In the genomic region with DNA sequence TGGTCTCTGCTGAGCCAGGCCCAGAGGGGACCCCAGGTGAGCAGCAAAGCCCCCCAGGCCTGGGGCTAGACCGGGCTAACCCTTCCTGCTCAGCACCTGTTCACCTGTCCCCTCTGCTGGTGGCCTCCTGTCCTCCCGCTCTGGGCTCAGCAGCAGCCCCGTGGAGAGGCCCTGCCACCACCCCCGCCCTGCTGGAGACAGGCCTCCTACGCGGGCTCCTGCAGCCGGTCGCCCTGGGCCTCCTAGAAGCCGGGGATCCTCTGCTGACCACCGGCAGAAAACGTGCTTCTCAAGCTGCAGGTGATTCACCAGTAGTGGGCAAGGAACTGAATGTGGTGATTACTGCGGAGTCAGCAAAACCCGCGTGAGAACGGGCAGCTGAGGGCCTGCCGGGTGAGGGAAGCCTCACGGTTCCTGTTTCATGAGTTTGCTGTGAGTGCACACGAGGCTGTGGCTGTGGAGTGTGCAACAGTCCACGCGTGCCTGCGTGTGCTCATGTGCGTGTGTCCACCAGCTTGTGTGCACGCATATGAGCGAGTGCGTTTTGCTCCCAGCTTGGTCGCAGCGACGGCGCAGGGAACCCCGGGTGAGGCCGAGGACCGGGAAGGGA, we compare ENCODE assay signal across 8 cellular contexts. TPM values are rescaled to one million over a fixed set of nuclear protein-coding genes. Genes with fewer than 3 reads are reported as not detected.
DNase-seq lines count a peak whose midpoint lies in the region; ATAC-seq and TF ChIP-seq lines count a peak whose summit lies in the region.

No MANE protein-coding gene starts in this region.

- no peaks in the 10 kb centered on the region for H3K36me3 ChIP-seq in parathyroid adenoma (ENCODE audit: control insufficient read depth, insufficient read depth, low read length)

- peak overlapping the region; percentile 59 for H3K4me3 ChIP-seq in parathyroid adenoma (ENCODE audit: low read depth, low read length)

- H3K9me3 Mint-ChIP-seq in IgD-negative memory B cell (no peaks in the 10 kb centered on the region), glutamatergic neuron (ENCODE audit: unreplicated experiment) (peaks cover 17% of the 10 kb centered on the region)
- H3K9me3 Mint-ChIP-seq in activated T-cell treated with anti-CD3 and anti-CD28 coated beads, Interleukin-2, amount 50 U/mL, for 4 hours, result no peaks in the 10 kb centered on the region

- no peaks in the 10 kb centered on the region for H3K9me3 ChIP-seq in parathyroid adenoma (ENCODE audit: control insufficient read depth, low read length)

- no peak for TF ChIP-seq CTCF in glutamatergic neuron (IDR thresholded peaks at IDR 0.05; ENCODE audit: partially characterized antibody, unreplicated experiment)
- no peak for TF ChIP-seq CTCF in parathyroid adenoma (IDR thresholded peaks at IDR 0.05)

- peaks cover 12% of the 10 kb centered on the region for H3K4me1 ChIP-seq in parathyroid adenoma

- H3K4me3 Mint-ChIP-seq in IgD-negative memory B cell, result peak overlapping the region; percentile 54 to 85 (median 82)
- H3K4me3 Mint-ChIP-seq in activated T-cell treated with anti-CD3 and anti-CD28 coated beads, Interleukin-2, amount 50 U/mL, for 4 hours, result peak overlapping the region; percentile 74
- peak overlapping the region; percentile 42 for H3K4me3 Mint-ChIP-seq in glutamatergic neuron (ENCODE audit: unreplicated experiment)

- H3K4me1 Mint-ChIP-seq in IgD-negative memory B cell, result peaks cover 12 to 15% (median 14%) of the 10 kb centered on the region in 3 donors
- H3K4me1 Mint-ChIP-seq in activated T-cell treated with anti-CD3 and anti-CD28 coated beads, Interleukin-2, amount 50 U/mL, for 4 hours (ENCODE audit: low read depth), result peaks cover 24% of the 10 kb centered on the region
- H3K4me1 Mint-ChIP-seq in glutamatergic neuron (ENCODE audit: low read depth, unreplicated experiment), result peaks cover 8% of the 10 kb centered on the region

- peak overlapping the region; percentile 60 for H2AFZ ChIP-seq in parathyroid adenoma

- H3K27me3 Mint-ChIP-seq in IgD-negative memory B cell (peaks cover 24% of the 10 kb centered on the region), glutamatergic neuron (ENCODE audit: unreplicated experiment) (peaks cover 8% of the 10 kb centered on the region)
- H3K27me3 Mint-ChIP-seq in activated T-cell treated with anti-CD3 and anti-CD28 coated beads, Interleukin-2, amount 50 U/mL, for 4 hours (ENCODE audit: low read depth), result peaks cover 2% of the 10 kb centered on the region

- no peaks in the 10 kb centered on the region for H3K27me3 ChIP-seq in parathyroid adenoma (ENCODE audit: control insufficient read depth, insufficient read depth, low read length)

- DNase-seq in AG20443 (ENCODE audit: low spot score) (peak; percentile 66), glutamatergic neuron (peak; percentile 40), epidermal melanocyte (ENCODE audit: insufficient read length, low spot score) (no peak)
- DNase-seq in activated T-cell treated with anti-CD3 and anti-CD28 coated beads, Interleukin-2, amount 50 U/mL, for 4 hours, result no peak

- H3K9ac ChIP-seq in parathyroid adenoma, result no peak overlapping the region

- H3K4me2 ChIP-seq in parathyroid adenoma (ENCODE audit: low read length), result peak overlapping the region; percentile 76

- H3K27ac Mint-ChIP-seq in IgD-negative memory B cell, result peak overlapping the region in 2 of 3 donors; percentile 12 to 19
- H3K27ac Mint-ChIP-seq in glutamatergic neuron (ENCODE audit: unreplicated experiment), result no peak overlapping the region

- H3K79me2 ChIP-seq in parathyroid adenoma, result no peaks in the 10 kb centered on the region

- no peak overlapping the region for H3K27ac ChIP-seq in parathyroid adenoma

- ATAC-seq in activated T-cell treated with anti-CD3 and anti-CD28 coated beads, Interleukin-2, amount 50 U/mL, for 4 hours, result peak; percentile 34 to 49
- no peak for ATAC-seq in HG02938 (IDR thresholded peaks at IDR 0.05; ENCODE audit: unreplicated experiment)
- ATAC-seq in HG03025 (IDR thresholded peaks at IDR 0.05; ENCODE audit: low FRiP score, unreplicated experiment), result no peak

- H3K36me3 Mint-ChIP-seq in IgD-negative memory B cell (no peaks in the 10 kb centered on the region), glutamatergic neuron (ENCODE audit: unreplicated experiment) (no peaks in the 10 kb centered on the region)
- no peaks in the 10 kb centered on the region for H3K36me3 Mint-ChIP-seq in activated T-cell treated with anti-CD3 and anti-CD28 coated beads, Interleukin-2, amount 50 U/mL, for 4 hours (ENCODE audit: insufficient read depth)

RNA-seq across cellular contexts. Expression of gene SECTM1, which starts 0.8 kb away (rescaled TPM):
- polyA plus RNA-seq in IgD-negative memory B cell, result 0.83 TPM
- 1 to 10 TPM; 2.6 to 3.8 (median 3.0) TPM for total RNA-seq in activated T-cell treated with anti-CD3 and anti-CD28 coated beads, Interleukin-2, amount 50 U/mL, for 4 hours
- total RNA-seq in glutamatergic neuron (ENCODE audit: unreplicated experiment), result 0.29 TPM

RNA-seq across cellular contexts. Expression of gene CD7, which starts 15.4 kb away (rescaled TPM):
- 4.4 TPM for polyA plus RNA-seq in IgD-negative memory B cell
- total RNA-seq in activated T-cell treated with anti-CD3 and anti-CD28 coated beads, Interleukin-2, amount 50 U/mL, for 4 hours, result 100 to 1,000 TPM; 256 to 382 (median 364) TPM
- 0.27 TPM for total RNA-seq in glutamatergic neuron (ENCODE audit: unreplicated experiment)

RNA-seq across cellular contexts. Expression of gene TEX19, which starts 26.3 kb away (rescaled TPM):
- 0.36 TPM for polyA plus RNA-seq in IgD-negative memory B cell
- total RNA-seq in activated T-cell treated with anti-CD3 and anti-CD28 coated beads, Interleukin-2, amount 50 U/mL, for 4 hours, result under 1 TPM; 0.16 to 0.38 (median 0.25) TPM
- total RNA-seq in glutamatergic neuron (ENCODE audit: unreplicated experiment), result not detected

RNA-seq across cellular contexts. Expression of gene UTS2R, which starts 38.8 kb away (rescaled TPM):
- not detected for polyA plus RNA-seq in IgD-negative memory B cell
- total RNA-seq in activated T-cell treated with anti-CD3 and anti-CD28 coated beads, Interleukin-2, amount 50 U/mL, for 4 hours, result not detected
- 7.2 TPM for total RNA-seq in glutamatergic neuron (ENCODE audit: unreplicated experiment)

RNA-seq across cellular contexts. Expression of gene CSNK1D, which starts 59.3 kb away (rescaled TPM):
- polyA plus RNA-seq in IgD-negative memory B cell, result 78.3 TPM
- total RNA-seq in activated T-cell treated with anti-CD3 and anti-CD28 coated beads, Interleukin-2, amount 50 U/mL, for 4 hours, result 100 to 1,000 TPM; 152 to 170 (median 164) TPM
- 211 TPM for total RNA-seq in glutamatergic neuron (ENCODE audit: unreplicated experiment)

Comparison
In these comparisons a context has a peak if more than half of its experiments do, and no peak if none do; other contexts are left out.
1. DNase-seq: peak in AG20443 (single experiment) and glutamatergic neuron (single experiment); none in activated T-cell treated with anti-CD3 and anti-CD28 coated beads, Interleukin-2, amount 50 U/mL, for 4 hours (single experiment) and epidermal melanocyte (single experiment).
2. ATAC-seq: peak in activated T-cell treated with anti-CD3 and anti-CD28 coated beads, Interleukin-2, amount 50 U/mL, for 4 hours (2 of 2); none in HG02938 (single experiment) and HG03025 (single experiment).
3. RNA of gene CD7, which starts 15.4 kb away (total RNA-seq): 256 to 382 TPM in activated T-cell treated with anti-CD3 and anti-CD28 coated beads, Interleukin-2, amount 50 U/mL, for 4 hours; 0.27 TPM in glutamatergic neuron (single experiment); every median in the first group is over 100 times any median in the second.
4. Peak in every context shown above with its lines, with median percentiles within 50 percentile points of each other: H3K4me3 Mint-ChIP-seq.